Comparison of ENCODE assay signal across 8 cellular contexts in the genomic region with DNA sequence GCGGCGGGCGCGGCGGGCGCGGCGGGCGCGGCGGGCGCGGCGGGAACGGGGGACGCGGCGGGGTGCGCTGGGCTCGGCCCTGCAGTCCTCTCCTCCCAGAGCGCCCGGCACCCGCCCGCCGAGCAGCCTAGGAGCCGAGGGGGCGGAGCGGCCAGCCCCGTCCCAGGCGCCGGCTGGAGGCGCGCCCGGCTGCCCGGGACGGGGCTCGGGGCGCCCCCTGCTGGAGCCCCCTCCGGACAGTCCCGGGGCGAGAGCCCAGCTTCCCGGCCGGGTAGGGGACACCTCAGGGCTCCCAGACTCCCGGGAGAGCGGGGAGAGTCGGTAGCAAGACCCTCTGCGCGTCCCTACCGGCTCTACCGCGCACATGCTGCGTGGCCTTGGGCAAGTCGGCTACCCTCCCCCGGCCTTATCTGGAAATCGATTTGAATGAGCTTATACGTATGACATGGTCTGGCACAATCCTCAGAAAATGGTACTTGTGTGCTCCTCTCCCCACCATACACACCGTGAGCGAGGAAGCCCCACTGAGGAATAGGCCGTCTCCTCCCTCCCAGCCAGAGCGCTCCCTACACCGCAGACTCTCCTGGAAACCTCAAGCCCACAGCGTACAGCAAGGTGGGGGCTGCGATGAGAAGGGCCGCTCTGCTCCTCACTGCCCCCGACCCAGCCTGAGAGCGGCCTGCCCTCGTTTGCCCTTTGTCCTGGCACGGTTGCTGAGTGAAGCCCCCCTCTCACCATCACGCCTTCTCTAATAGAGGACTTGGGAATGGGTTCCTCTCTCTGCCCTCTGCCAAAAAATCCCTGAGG.
DNase-seq lines count a peak whose midpoint lies in the region; ATAC-seq and TF ChIP-seq lines count a peak whose summit lies in the region.

A gene (minus strand): TSS at position 139 of the 807 bp plus-strand sequence. CDS start 6,224 bp downstream, outside the sequence.

- ATAC-seq in HG02588 (IDR thresholded peaks at IDR 0.05; ENCODE audit: unreplicated experiment) (peak; percentile 58), HG03378 (IDR thresholded peaks at IDR 0.05; ENCODE audit: unreplicated experiment) (no peak)

- CTCF ChIA-PET in GM10248 (lab: Yijun Ruan, JAX): interaction anchor here (0.6 to 8.9 kb wide), 61 partner anchors 9 to 516 kb away, joined by 3 to 68 read pairs (median 4); a partner anchor contains a TSS

- DNase-seq in GM10248 (ENCODE audit: extremely low spot score): peak; percentile 93
- peak; percentile 11 for DNase-seq in NOMO-1 treated with dmso at 0.1 percent for 144 hours (lab: John Stamatoyannopoulos, UW; ENCODE audit: unreplicated experiment)
- DNase-seq in activated CD8-positive, alpha-beta memory T cell treated with anti-CD3 and anti-CD28 coated beads, Interleukin-2, amount 50 U/mL, for 48 hours: peak; percentile 87
- peak; percentile 71 for DNase-seq in epidermal melanocyte (ENCODE audit: insufficient read length, low spot score)
- DNase-seq in middle frontal gyrus (ENCODE audit: extremely low spot score, low spot score): peak; percentile 39
- peak; percentile 55 to 61 for DNase-seq in stimulated activated CD8-positive, alpha-beta memory T cell treated with anti-CD3 and anti-CD28 coated beads, Interleukin-15, amount 100 ng/mL, for 48 hours (ENCODE audit: low read depth in 2 of 2)

- POLR2A ChIA-PET in GM10248 (lab: Yijun Ruan, JAX): interaction anchor here (0.5 kb wide), 1 partner anchor 304 kb away, joined by 5 read pairs; no protein-coding TSS in a partner anchor

- TF ChIP-seq CTCF in GM10248 (IDR thresholded peaks at IDR 0.05; ENCODE audit: control extremely low read depth, extremely low read depth, low read depth, missing control alignments): peak; percentile 76

Comparison
In these comparisons a context has a peak if more than half of its experiments do, and no peak if none do; other contexts are left out.
1. DNase-seq: peak in every context shown above with its lines; median percentile 93 in GM10248; 87 in activated CD8-positive, alpha-beta memory T cell treated with anti-CD3 and anti-CD28 coated beads, Interleukin-2, amount 50 U/mL, for 48 hours; 71 in epidermal melanocyte; 58 in stimulated activated CD8-positive, alpha-beta memory T cell treated with anti-CD3 and anti-CD28 coated beads, Interleukin-15, amount 100 ng/mL, for 48 hours; 39 in middle frontal gyrus; 11 in NOMO-1 treated with dmso at 0.1 percent for 144 hours.